In genomic region chr16:10592611-10593010, GRCh38 we compare ENCODE assay signal across 1 cellular context.
TF ChIP-seq lines count a peak whose summit lies in the region.

No MANE protein-coding gene starts in this region.

TF ChIP-seq in HepG2, 621 proteins besides CTCF, POLR2A, EP300 and RAD21 (continued from another document):
- TF ChIP-seq TFDP1 (CRISPR knock-in tag; IDR thresholded peaks at IDR 0.05; ENCODE audit: borderline replicate concordance), result no peak
- no peak for TF ChIP-seq PAX8 (CRISPR knock-in tag; IDR thresholded peaks at IDR 0.05; ENCODE audit: borderline replicate concordance)
TF ChIP-seq in HepG2: peak in this region for 1.
